In genomic region chr11:64094463-64095223, GRCh38 we compare ENCODE assay signal across 9 cellular contexts. TPM values are rescaled to one million over a fixed set of nuclear protein-coding genes. Genes with fewer than 3 reads are reported as not detected.
DNase-seq lines count a peak whose midpoint lies in the region; ATAC-seq lines count a peak whose summit lies in the region.
"Had no signal": no experiment of that assay in that cellular context is flagged by ENCODE, and none has a peak within 500 bp of the region (broad histone marks: within the 10 kb centered on the region; RNA-seq: fewer than 3 reads in every experiment).

No MANE protein-coding gene starts in this region.

- peak overlapping the region; percentile 72 for H2AK5ac ChIP-seq in neuronal stem cell (ENCODE audit: low read depth, low read length)

- no peak overlapping the region for H2AFZ ChIP-seq in neuronal stem cell (ENCODE audit: low read length)

- peaks cover 1 to 5% (median 2%) of the 10 kb centered on the region in 3 donors for H3K27me3 Mint-ChIP-seq in immature natural killer cell (ENCODE audit: low read depth in 3 of 3)

- peak overlapping the region; percentile 62 for H3K18ac ChIP-seq in neuronal stem cell (ENCODE audit: low read length)

- peak overlapping the region; percentile 1 for H3K9ac ChIP-seq in neuronal stem cell (ENCODE audit: low read depth, low read length, poor library complexity)

- H2BK120ac ChIP-seq in neuronal stem cell (ENCODE audit: low read depth, low read length) = no peak overlapping the region

- peak overlapping the region; percentile 6 for H2BK15ac ChIP-seq in neuronal stem cell (ENCODE audit: low read length)

- H3K4me1 Mint-ChIP-seq in immature natural killer cell = no peaks in the 10 kb centered on the region

- H3K79me1 ChIP-seq in neuronal stem cell (ENCODE audit: low read depth, low read length) = peaks cover 2% of the 10 kb centered on the region

- WGBS in neuronal stem cell (ENCODE audit: extremely low coverage in 2 of 2, insufficient read length in 2 of 2, insufficient replicate concordance in 1 of 2), 2 donors = no CpG with 5 or more reads among the region's 19 CpGs

- H3K9me3 Mint-ChIP-seq in immature natural killer cell = no peaks in the 10 kb centered on the region

- no peak overlapping the region for H4K91ac ChIP-seq in neuronal stem cell (ENCODE audit: low read depth, low read length, poor library complexity)

- H3K36me3 ChIP-seq in neuronal stem cell (replicated peaks in 1 of 2; ENCODE audit: control insufficient read depth in 2 of 2, insufficient read depth in 2 of 2, low read length in 2 of 2) = no peaks in the 10 kb centered on the region

- DNase-seq in DMS79 (lab: John Stamatoyannopoulos, UW) (peak; percentile 47), NCI-H460 (ENCODE audit: extremely low read depth, low read depth) (peak; percentile 73), dermis blood vessel endothelial cell (peak; percentile 71), neuronal stem cell (ENCODE audit: low spot score) (peak; percentile 36), immature natural killer cell (no peak)
- DNase-seq in activated effector memory CD4-positive, alpha-beta T cell treated with Interleukin-2 at 50 U/mL for 16 hours = no peak
- no peak for DNase-seq in activated CD4-positive, alpha-beta T cell treated with anti-CD3 and anti-CD28 coated beads, Interleukin-2, amount 50 U/mL, for 4 hours
- DNase-seq: stimulated activated naive CD4-positive, alpha-beta T cell treated with Interleukin-2 at 50 U/mL for 16 hours had no signal

- H3K14ac ChIP-seq in neuronal stem cell (ENCODE audit: low read length) = no peak overlapping the region

- peak overlapping the region; percentile 65 for H3K27ac ChIP-seq in neuronal stem cell (replicated peaks; ENCODE audit: low read length)

- no peak overlapping the region for H3K23ac ChIP-seq in neuronal stem cell (ENCODE audit: low read depth, low read length, poor library complexity)

- H3K27me3 ChIP-seq in neuronal stem cell (ENCODE audit: control insufficient read depth in 3 of 3, insufficient read depth in 3 of 3, low read depth in 1 of 3, low read length in 3 of 3) = no peaks in the 10 kb centered on the region

- H3K4me3 ChIP-seq in neuronal stem cell (ENCODE audit: low read length in 2 of 2) = no peak overlapping the region

- no peak overlapping the region for H2BK12ac ChIP-seq in neuronal stem cell (ENCODE audit: low read length)

- H2BK5ac ChIP-seq in neuronal stem cell (ENCODE audit: low read length) = no peak overlapping the region

- H3K9me3 ChIP-seq in neuronal stem cell (replicated peaks in 1 of 2; ENCODE audit: control insufficient read depth in 2 of 2, insufficient read depth in 1 of 2, low read depth in 1 of 2, low read length in 2 of 2) = no peaks in the 10 kb centered on the region

- H4K8ac ChIP-seq in neuronal stem cell (ENCODE audit: low read depth, low read length) = no peak overlapping the region

- no peak overlapping the region for H3K4me3 Mint-ChIP-seq in immature natural killer cell

- peaks cover 57 to 78% of the 10 kb centered on the region in 2 donors for H3K4me1 ChIP-seq in neuronal stem cell (ENCODE audit: control insufficient read depth in 2 of 2, insufficient read depth in 1 of 2, low read depth in 1 of 2, low read length in 2 of 2)

- H3K36me3 Mint-ChIP-seq in immature natural killer cell = no peaks in the 10 kb centered on the region

- H3K4me2 ChIP-seq in neuronal stem cell (ENCODE audit: insufficient read depth, low read length, poor library complexity, severe bottlenecking) = no peak overlapping the region

- H3K4ac ChIP-seq in neuronal stem cell (ENCODE audit: low read length) = no peak overlapping the region

- no peak overlapping the region for H3K27ac Mint-ChIP-seq in immature natural killer cell

- ATAC-seq in GM19397 (IDR thresholded peaks at IDR 0.05; ENCODE audit: unreplicated experiment) = no peak

RNA-seq across cellular contexts. Expression of gene FLRT1, which starts 58.9 kb away (rescaled TPM):
- 2.7 and 3.0 TPM in 2 replicates for total RNA-seq in NCI-H460 (2014; rRNA removed; shearing (Covaris generic))
- 2.2 TPM in 1 of 2 replicates, not detected in the other for polyA plus RNA-seq in NCI-H460 (2014; cell fraction: nucleus; rRNA removed)
- not detected in 2 replicates for total RNA-seq in dermis blood vessel endothelial cell
- polyA plus RNA-seq in neuronal stem cell (2013, experiment 1 of 2) = 0.88 TPM
- 0.94 TPM for polyA plus RNA-seq in neuronal stem cell (2013, experiment 2 of 2)
- not detected for polyA plus RNA-seq in immature natural killer cell

Comparison
In these comparisons a context has a peak if more than half of its experiments do, and no peak if none do; other contexts are left out.
1. DNase-seq: peak in DMS79 (single experiment), NCI-H460 (single experiment), dermis blood vessel endothelial cell (single experiment) and neuronal stem cell (single experiment); none in activated effector memory CD4-positive, alpha-beta T cell treated with Interleukin-2 at 50 U/mL for 16 hours (single experiment), immature natural killer cell (0 of 3) and activated CD4-positive, alpha-beta T cell treated with anti-CD3 and anti-CD28 coated beads, Interleukin-2, amount 50 U/mL, for 4 hours (0 of 2).